1 cellular context compared by ENCODE assay signal in genomic region chr5:177086918-177087706, GRCh38.
TF ChIP-seq lines count a peak whose summit lies in the region.

No MANE protein-coding gene starts in this region.

TF ChIP-seq in HepG2, 621 proteins besides CTCF, POLR2A, EP300 and RAD21 (continued from another document and continues in another):
- no peak; the same call in 1 of the 2 replicates for TF ChIP-seq ZNF232 (CRISPR knock-in tag; IDR thresholded peaks at IDR 0.05; ENCODE audit: borderline replicate concordance)
- TF ChIP-seq TCF12 (IDR thresholded peaks at IDR 0.05): no peak
- peak; percentile 96 for TF ChIP-seq TCF12 (CRISPR knock-in tag; IDR thresholded peaks at IDR 0.05)
- no peak for TF ChIP-seq ZNF383 (CRISPR knock-in tag; IDR thresholded peaks at IDR 0.05; ENCODE audit: borderline replicate concordance)
- TF ChIP-seq DRAP1 (CRISPR knock-in tag; IDR thresholded peaks at IDR 0.05): peak; percentile 86
- no peak for TF ChIP-seq CREBL2 (CRISPR knock-in tag; IDR thresholded peaks at IDR 0.05; ENCODE audit: borderline replicate concordance)
- TF ChIP-seq ATF3 (CRISPR knock-in tag; IDR thresholded peaks at IDR 0.05): peak; percentile 43; the same call in 1 of the 2 replicates
- no peak; the same call in 1 of the 2 replicates for TF ChIP-seq NFYB (CRISPR knock-in tag; IDR thresholded peaks at IDR 0.05)
- no peak; the same call in 1 of the 2 replicates for TF ChIP-seq JDP2 (CRISPR knock-in tag; IDR thresholded peaks at IDR 0.05; ENCODE audit: borderline replicate concordance)
- TF ChIP-seq ZNF577 (CRISPR knock-in tag; IDR thresholded peaks at IDR 0.05; ENCODE audit: borderline replicate concordance, low read depth): 0 out of 2 replicates have a peak, but pooled peaks have one; percentile 33
- peak; percentile 59; the same call in 1 of the 2 replicates for TF ChIP-seq TFDP1 (CRISPR knock-in tag; IDR thresholded peaks at IDR 0.05; ENCODE audit: borderline replicate concordance)
- TF ChIP-seq SP2 (CRISPR knock-in tag; IDR thresholded peaks at IDR 0.05): 0 out of 2 replicates have a peak, but pooled peaks have one; percentile 44
- TF ChIP-seq BORCS8-MEF2B (CRISPR knock-in tag; IDR thresholded peaks at IDR 0.05): peak; percentile 90; the same call in 1 of the 2 replicates
- no peak for TF ChIP-seq ZNF75D (CRISPR knock-in tag; IDR thresholded peaks at IDR 0.05; ENCODE audit: borderline replicate concordance)
- TF ChIP-seq GFI1 (CRISPR knock-in tag; IDR thresholded peaks at IDR 0.05; ENCODE audit: borderline replicate concordance): no peak; the same call in 1 of the 2 replicates
- TF ChIP-seq ZNF205 (CRISPR knock-in tag; IDR thresholded peaks at IDR 0.05): peak; percentile 50
- TF ChIP-seq ASH2L (IDR thresholded peaks at IDR 0.05; ENCODE audit: insufficient read length, low read depth, low read length): peak; percentile 73
- TF ChIP-seq SNRNP70 (IDR thresholded peaks at IDR 0.05; ENCODE audit: low read depth, low read length): no peak
- no peak for TF ChIP-seq PBX2 (CRISPR knock-in tag; IDR thresholded peaks at IDR 0.05)
- no peak for TF ChIP-seq MAFF (IDR thresholded peaks at IDR 0.05; ENCODE audit: low read depth, low read length)
- TF ChIP-seq ZNF580 (CRISPR knock-in tag; IDR thresholded peaks at IDR 0.05; ENCODE audit: borderline replicate concordance, low read depth): peak; percentile 77
- TF ChIP-seq ZSCAN30 (CRISPR knock-in tag; IDR thresholded peaks at IDR 0.05): no peak
- TF ChIP-seq ZNF710 (CRISPR knock-in tag; IDR thresholded peaks at IDR 0.05; ENCODE audit: borderline replicate concordance): peak; percentile 75; the same call in 1 of the 2 replicates
- peak; percentile 69; the same call in 1 of the 2 replicates for TF ChIP-seq FOXK1 (CRISPR knock-in tag; IDR thresholded peaks at IDR 0.05; ENCODE audit: borderline replicate concordance, low read depth)
- no peak for TF ChIP-seq CHD4 (IDR thresholded peaks at IDR 0.05; ENCODE audit: borderline replicate concordance, low read length)
- peak; percentile 91 for TF ChIP-seq MED1 (CRISPR knock-in tag; IDR thresholded peaks at IDR 0.05)
- TF ChIP-seq ZNF570 (CRISPR knock-in tag; IDR thresholded peaks at IDR 0.05; ENCODE audit: borderline replicate concordance): no peak
- TF ChIP-seq CERS6 (CRISPR knock-in tag; IDR thresholded peaks at IDR 0.05): no peak
- no peak for TF ChIP-seq ZNF572 (CRISPR knock-in tag; IDR thresholded peaks at IDR 0.05)
- TF ChIP-seq NONO (IDR thresholded peaks at IDR 0.05): no peak
- peak; percentile 96 for TF ChIP-seq NONO (CRISPR knock-in tag; conservative IDR thresholded peaks at IDR 0.05)
- peak; percentile 86 for TF ChIP-seq ZNF589 (CRISPR knock-in tag; conservative IDR thresholded peaks at IDR 0.05)
- TF ChIP-seq SRY (CRISPR knock-in tag; IDR thresholded peaks at IDR 0.05): peak; percentile 81; the same call in 1 of the 2 replicates
- TF ChIP-seq HOXA9 (CRISPR knock-in tag; IDR thresholded peaks at IDR 0.05; ENCODE audit: borderline replicate concordance): no peak; the same call in 1 of the 2 replicates
- TF ChIP-seq CHCHD3 (CRISPR knock-in tag; IDR thresholded peaks at IDR 0.05): peak; percentile 45; the same call in 1 of the 2 replicates
- peak; percentile 78; the same call in 1 of the 2 replicates for TF ChIP-seq ESRRA (CRISPR knock-in tag; IDR thresholded peaks at IDR 0.05; ENCODE audit: low read depth)
- peak; percentile 65; the same call in 1 of the 2 replicates for TF ChIP-seq POLR2AphosphoS2 (IDR thresholded peaks at IDR 0.05; ENCODE audit: low read depth, low read length)
- peak; percentile 61; the same call in 1 of the 2 replicates for TF ChIP-seq GATA4 (IDR thresholded peaks at IDR 0.05; ENCODE audit: borderline replicate concordance, low read depth)
- TF ChIP-seq ZIK1 (CRISPR knock-in tag; IDR thresholded peaks at IDR 0.05; ENCODE audit: borderline replicate concordance, low read depth): peak; percentile 40; the same call in 1 of the 2 replicates
- no peak for TF ChIP-seq ZNF362 (CRISPR knock-in tag; IDR thresholded peaks at IDR 0.05; ENCODE audit: borderline replicate concordance)
- peak; percentile 68; the same call in 1 of the 2 replicates for TF ChIP-seq ZNF460 (CRISPR knock-in tag; IDR thresholded peaks at IDR 0.05; ENCODE audit: borderline replicate concordance)
- no peak; the same call in 1 of the 2 replicates for TF ChIP-seq ZNF136 (CRISPR knock-in tag; IDR thresholded peaks at IDR 0.05; ENCODE audit: low read depth)
- TF ChIP-seq ZBTB44 (CRISPR knock-in tag; IDR thresholded peaks at IDR 0.05): peak; percentile 53; the same call in 1 of the 2 replicates
- peak; percentile 71; the same call in 1 of the 2 replicates for TF ChIP-seq ZNF501 (CRISPR knock-in tag; IDR thresholded peaks at IDR 0.05)
- TF ChIP-seq GATAD2A (CRISPR knock-in tag; IDR thresholded peaks at IDR 0.05): peak; percentile 78
- TF ChIP-seq HMG20A (CRISPR knock-in tag; IDR thresholded peaks at IDR 0.05; ENCODE audit: borderline replicate concordance): no peak; the same call in 1 of the 2 replicates
- TF ChIP-seq ZNF142 (CRISPR knock-in tag; IDR thresholded peaks at IDR 0.05): no peak; the same call in 1 of the 2 replicates
- peak; percentile 89 for TF ChIP-seq ARNT2 (CRISPR knock-in tag; IDR thresholded peaks at IDR 0.05; ENCODE audit: low read depth)
- no peak for TF ChIP-seq SRSF9 (IDR thresholded peaks at IDR 0.05; ENCODE audit: borderline replicate concordance, insufficient read depth, low read depth, low read length, poor library complexity, severe bottlenecking)
